ENCODE assay signal across 10 cellular contexts in genomic region chr4:83013931-83014330, GRCh38. TPM values are rescaled to one million over a fixed set of nuclear protein-coding genes. Genes with fewer than 3 reads are reported as not detected.
DNase-seq lines count a peak whose midpoint lies in the region; ATAC-seq and TF ChIP-seq lines count a peak whose summit lies in the region.
"Had no signal": no experiment of that assay in that cellular context is flagged by ENCODE, and none has a peak within 500 bp of the region (broad histone marks: within the 10 kb centered on the region; RNA-seq: fewer than 3 reads in every experiment).

No MANE protein-coding gene starts in this region.

- CTCF ChIA-PET in activated naive CD4-positive, alpha-beta T cell treated with anti-CD3 and anti-CD28 coated beads for 36 hours (lab: Charles Lee) = interaction anchor here (0.7 to 1.2 kb wide), 2 partner anchors 108 to 321 kb away, joined by 3 to 4 read pairs; no protein-coding TSS in a partner anchor

- H3K27ac ChIP-seq in WERI-Rb-1 (peak overlapping the region; percentile 84), thoracic aorta (peak overlapping the region in 1 of 2 donors; percentile 72), MM.1S (ENCODE audit: low read length) (no peak overlapping the region)

- DNase-seq in activated naive CD4-positive, alpha-beta T cell treated with anti-CD3 and anti-CD28 coated beads for 36 hours = no peak
- DNase-seq in activated naive CD4-positive, alpha-beta T cell (lab: John Stamatoyannopoulos, UW) = no peak
- no peak for DNase-seq in WERI-Rb-1
- peak; percentile 34 for DNase-seq in inferior parietal cortex (ENCODE audit: extremely low spot score)
- DNase-seq in thoracic aorta (ENCODE audit: low spot score) = no peak
- DNase-seq in MM.1S = no peak
- DNase-seq in T1000 (lab: John Stamatoyannopoulos, UW) = no peak
- DNase-seq in activated gamma-delta T cell (lab: John Stamatoyannopoulos, UW) = no peak
- DNase-seq: body of pancreas, EL had no signal

- peak overlapping the region; percentile 95 for H3K4me3 Mint-ChIP-seq in activated naive CD4-positive, alpha-beta T cell treated with anti-CD3 and anti-CD28 coated beads for 36 hours

- no peak overlapping the region for H3K4me2 ChIP-seq in MM.1S (ENCODE audit: low read depth, low read length)

- TF ChIP-seq CTCF in WERI-Rb-1 (IDR thresholded peaks at IDR 0.05; ENCODE audit: low read depth, low read length) = no peak
- no peak for TF ChIP-seq CTCF in thoracic aorta (IDR thresholded peaks at IDR 0.05)
- no peak for TF ChIP-seq CTCF in MM.1S (IDR thresholded peaks at IDR 0.05; ENCODE audit: low read length)

- no peaks in the 10 kb centered on the region for H3K27me3 Mint-ChIP-seq in activated naive CD4-positive, alpha-beta T cell treated with anti-CD3 and anti-CD28 coated beads for 36 hours (ENCODE audit: low read depth)

- intact Hi-C loops in activated naive CD4-positive, alpha-beta T cell treated with anti-CD3 and anti-CD28 coated beads for 36 hours (cut with micrococcal nuclease) = loop anchor here (1.0 to 5.0 kb wide), 11 partner anchors 20 to 727 kb away; partner anchors contain the start of genes ABRAXAS1 and COQ2

- H3K9me3 ChIP-seq in WERI-Rb-1 (ENCODE audit: severe bottlenecking) (no peaks in the 10 kb centered on the region), thoracic aorta (no peaks in the 10 kb centered on the region), MM.1S (replicated peaks; ENCODE audit: insufficient read depth, low read length) (no peaks in the 10 kb centered on the region)
- H3K9me3 ChIP-seq: body of pancreas had no signal

- peak overlapping the region; percentile 14 for H3K27ac Mint-ChIP-seq in activated naive CD4-positive, alpha-beta T cell treated with anti-CD3 and anti-CD28 coated beads for 36 hours

- H3K36me3 ChIP-seq in WERI-Rb-1 (no peaks in the 10 kb centered on the region), thoracic aorta (no peaks in the 10 kb centered on the region), MM.1S (replicated peaks; ENCODE audit: insufficient read depth, low read length) (no peaks in the 10 kb centered on the region)

- no peaks in the 10 kb centered on the region for H3K9me3 Mint-ChIP-seq in activated naive CD4-positive, alpha-beta T cell treated with anti-CD3 and anti-CD28 coated beads for 36 hours

- ATAC-seq in thoracic aorta (ENCODE audit: insufficient number of reproducible peaks, low FRiP score, low read depth) = no peak
- ATAC-seq: body of pancreas had no signal

- H3K4me3 ChIP-seq in WERI-Rb-1 (ENCODE audit: low read depth, low read length) (peak overlapping the region; percentile 69), thoracic aorta (peak overlapping the region; percentile 97), MM.1S (ENCODE audit: low read length) (no peak overlapping the region)

- peaks cover 26% of the 10 kb centered on the region for H3F3A ChIP-seq in MM.1S (ENCODE audit: insufficient read depth, low read length)

- no peak overlapping the region for H3K9ac ChIP-seq in MM.1S (ENCODE audit: low read length)

- H2AFZ ChIP-seq in MM.1S (ENCODE audit: low read length) = no peak overlapping the region

- H3K79me2 ChIP-seq in MM.1S (ENCODE audit: low read length) = peaks cover 35% of the 10 kb centered on the region

- peaks cover 24% of the 10 kb centered on the region for H3K4me1 Mint-ChIP-seq in activated naive CD4-positive, alpha-beta T cell treated with anti-CD3 and anti-CD28 coated beads for 36 hours (ENCODE audit: low read depth)

- H3K9me2 ChIP-seq in MM.1S (replicated peaks; ENCODE audit: insufficient read depth, low read length) = no peaks in the 10 kb centered on the region

- H3K27me3 ChIP-seq in WERI-Rb-1 (ENCODE audit: insufficient read depth, low read depth, severe bottlenecking) (no peaks in the 10 kb centered on the region), thoracic aorta (replicated peaks; ENCODE audit: insufficient read depth) (no peaks in the 10 kb centered on the region), MM.1S (replicated peaks; ENCODE audit: insufficient read depth, low read length) (no peaks in the 10 kb centered on the region)
- H3K27me3 ChIP-seq: body of pancreas had no signal

- H3K4me1 ChIP-seq in thoracic aorta (ENCODE audit: control insufficient read depth in 1 of 2, low read depth in 2 of 2) = peaks cover 21 to 25% of the 10 kb centered on the region in 2 donors
- H3K4me1 ChIP-seq in MM.1S (ENCODE audit: low read length) = peaks cover 15% of the 10 kb centered on the region; the same call in 1 of the 2 replicates

- no peaks in the 10 kb centered on the region for H3K36me3 Mint-ChIP-seq in activated naive CD4-positive, alpha-beta T cell treated with anti-CD3 and anti-CD28 coated beads for 36 hours (ENCODE audit: low read depth)

- H4K20me1 ChIP-seq in MM.1S (ENCODE audit: insufficient read depth, low read length) = no peaks in the 10 kb centered on the region

RNA-seq across cellular contexts. Expression of gene LIN54, which starts 3.3 kb away (rescaled TPM):
- total RNA-seq in activated naive CD4-positive, alpha-beta T cell treated with anti-CD3 and anti-CD28 coated beads for 36 hours = 10 to 100 TPM; 17.0 to 17.1 TPM
- 10 to 100 TPM; 10.3 to 13.6 TPM for total RNA-seq in thoracic aorta

RNA-seq across cellular contexts. Expression of gene COPS4, which starts 21.1 kb away (rescaled TPM):
- 10 to 100 TPM; 37.1 to 38.6 TPM for total RNA-seq in activated naive CD4-positive, alpha-beta T cell treated with anti-CD3 and anti-CD28 coated beads for 36 hours
- 10 to 100 TPM; 40.3 to 70.7 TPM for total RNA-seq in thoracic aorta
